In genomic region chr11:46676436-46677158, GRCh38 we compare ENCODE assay signal across 12 cellular contexts. TPM values are rescaled to one million over a fixed set of nuclear protein-coding genes. Genes with fewer than 3 reads are reported as not detected.
DNase-seq lines count a peak whose midpoint lies in the region; ATAC-seq, FAIRE-seq and TF ChIP-seq lines count a peak whose summit lies in the region.
"Had no signal": no experiment of that assay in that cellular context is flagged by ENCODE, and none has a peak within 500 bp of the region (broad histone marks: within the 10 kb centered on the region; RNA-seq: fewer than 3 reads in every experiment).

No MANE protein-coding gene starts in this region.

- H3K4me3 Mint-ChIP-seq in activated CD4-positive, alpha-beta T cell treated with anti-CD3 and anti-CD28 coated beads, Interleukin-2, amount 10 ng/mL, durations not matched to agents 7 days and 5 days, result no peak overlapping the region
- no peak overlapping the region for H3K4me3 Mint-ChIP-seq in activated CD8-positive, alpha-beta T cell treated with anti-CD3 and anti-CD28 coated beads for 36 hours

- intact Hi-C loops in activated CD8-positive, alpha-beta T cell treated with anti-CD3 and anti-CD28 coated beads for 36 hours (cut with micrococcal nuclease), result no loop called here
- intact Hi-C loops in kidney (cut with DNase I), result no loop called here

- TF ChIP-seq CTCF in activated CD8-positive, alpha-beta T cell treated with anti-CD3 and anti-CD28 coated beads for 36 hours (IDR thresholded peaks at IDR 0.05), result no peak
- TF ChIP-seq CTCF in kidney (IDR thresholded peaks at IDR 0.05; ENCODE audit: borderline replicate concordance, extremely low read depth, insufficient read depth) (no peak), suprapubic skin (IDR thresholded peaks at IDR 0.05) (no peak)

- H3K27me3 Mint-ChIP-seq in activated CD4-positive, alpha-beta T cell treated with anti-CD3 and anti-CD28 coated beads, Interleukin-2, amount 10 ng/mL, durations not matched to agents 7 days and 5 days, result no peaks in the 10 kb centered on the region
- H3K27me3 Mint-ChIP-seq in activated CD8-positive, alpha-beta T cell treated with anti-CD3 and anti-CD28 coated beads for 36 hours, result no peaks in the 10 kb centered on the region

- H3K27ac ChIP-seq in kidney (ENCODE audit: low read depth in 2 of 2, low read length in 2 of 2) (no peak overlapping the region), suprapubic skin (peak overlapping the region; percentile 87)

- 73% methylated on average over 15 of the region's 15 CpGs for WGBS in suprapubic skin

- POLR2A ChIA-PET in activated CD4-positive, alpha-beta T cell treated with anti-CD3 and anti-CD28 coated beads, Interleukin-2, amount 10 ng/mL, durations not matched to agents 7 days and 5 days (lab: Charles Lee), result no interaction called here
- POLR2A ChIA-PET in activated CD8-positive, alpha-beta T cell treated with anti-CD3 and anti-CD28 coated beads for 36 hours (lab: Charles Lee), result no interaction called here

- CTCF ChIA-PET in activated CD4-positive, alpha-beta T cell treated with anti-CD3 and anti-CD28 coated beads, Interleukin-2, amount 10 ng/mL, durations not matched to agents 7 days and 5 days (lab: Charles Lee), result interaction anchor here (1.0 to 1.2 kb wide), 2 partner anchors 9 to 75 kb away, joined by 3 to 7 read pairs; no protein-coding TSS in a partner anchor
- CTCF ChIA-PET in activated CD8-positive, alpha-beta T cell treated with anti-CD3 and anti-CD28 coated beads for 36 hours (lab: Charles Lee), result interaction anchor here (0.7 kb wide), 1 partner anchor 17 kb away, joined by 4 read pairs; no protein-coding TSS in a partner anchor

- H3K36me3 ChIP-seq in kidney (ENCODE audit: control insufficient read depth in 1 of 2, insufficient read depth in 2 of 2, low read length in 2 of 2) (peaks cover 27 to 38% of the 10 kb centered on the region in 2 donors), suprapubic skin (peaks cover 78% of the 10 kb centered on the region)

- peaks cover 50% of the 10 kb centered on the region for H3K36me3 Mint-ChIP-seq in activated CD4-positive, alpha-beta T cell treated with anti-CD3 and anti-CD28 coated beads, Interleukin-2, amount 10 ng/mL, durations not matched to agents 7 days and 5 days (ENCODE audit: low read depth)
- H3K36me3 Mint-ChIP-seq in activated CD8-positive, alpha-beta T cell treated with anti-CD3 and anti-CD28 coated beads for 36 hours (ENCODE audit: low read depth), result peaks cover 16% of the 10 kb centered on the region

- peak overlapping the region; percentile 85 for H3K27ac Mint-ChIP-seq in activated CD4-positive, alpha-beta T cell treated with anti-CD3 and anti-CD28 coated beads, Interleukin-2, amount 10 ng/mL, durations not matched to agents 7 days and 5 days
- peak overlapping the region; percentile 12 for H3K27ac Mint-ChIP-seq in activated CD8-positive, alpha-beta T cell treated with anti-CD3 and anti-CD28 coated beads for 36 hours

- no peak for DNase-seq in activated CD4-positive, alpha-beta T cell treated with anti-CD3 and anti-CD28 coated beads, Interleukin-2, amount 10 ng/mL, durations not matched to agents 7 days and 5 days
- no peak for DNase-seq in activated CD4-positive, alpha-beta T cell treated with anti-CD3 and anti-CD28 coated beads, Interleukin-2, amount 50 U/mL, for 48 hours
- DNase-seq in activated CD8-positive, alpha-beta T cell treated with anti-CD3 and anti-CD28 coated beads for 36 hours, result no peak
- DNase-seq in kidney (peak; percentile 46), suprapubic skin (ENCODE audit: low spot score in 2 of 2) (no peak), DMS114 treated with DMSO at 0.1 percent for 48 hours (lab: John Stamatoyannopoulos, UW; ENCODE audit: unreplicated experiment) (no peak)
- DNase-seq: occipital lobe had no signal

- H3K4me1 ChIP-seq in kidney (ENCODE audit: control insufficient read depth in 1 of 2, insufficient read depth in 1 of 2, low read depth in 1 of 2, low read length in 2 of 2), result peaks cover 0 to 22% of the 10 kb centered on the region in 2 donors
- H3K4me1 ChIP-seq in suprapubic skin, result peaks cover 41% of the 10 kb centered on the region

- H3K9me3 ChIP-seq in kidney (ENCODE audit: control insufficient read depth in 1 of 2, low read length in 2 of 2) (no peaks in the 10 kb centered on the region), suprapubic skin (no peaks in the 10 kb centered on the region)

- H3K27me3 ChIP-seq in suprapubic skin, result no peaks in the 10 kb centered on the region

- H3K9me3 Mint-ChIP-seq in activated CD4-positive, alpha-beta T cell treated with anti-CD3 and anti-CD28 coated beads, Interleukin-2, amount 10 ng/mL, durations not matched to agents 7 days and 5 days, result no peaks in the 10 kb centered on the region
- H3K9me3 Mint-ChIP-seq in activated CD8-positive, alpha-beta T cell treated with anti-CD3 and anti-CD28 coated beads for 36 hours, result no peaks in the 10 kb centered on the region

- no peak for FAIRE-seq in kidney (lab: Jason Lieb, UNC)

- no peak for ATAC-seq in activated CD8-positive, alpha-beta T cell treated with anti-CD3 and anti-CD28 coated beads for 36 hours
- ATAC-seq in HG03095 (IDR thresholded peaks at IDR 0.05; ENCODE audit: unreplicated experiment) (no peak), HG03175 (IDR thresholded peaks at IDR 0.05; ENCODE audit: unreplicated experiment) (no peak)
- ATAC-seq: HCT116, Panc1 had no signal

- no peak for TF ChIP-seq EP300 in suprapubic skin (IDR thresholded peaks at IDR 0.05)

- peaks cover 56% of the 10 kb centered on the region for H3K4me1 Mint-ChIP-seq in activated CD4-positive, alpha-beta T cell treated with anti-CD3 and anti-CD28 coated beads, Interleukin-2, amount 10 ng/mL, durations not matched to agents 7 days and 5 days
- peaks cover 49% of the 10 kb centered on the region for H3K4me1 Mint-ChIP-seq in activated CD8-positive, alpha-beta T cell treated with anti-CD3 and anti-CD28 coated beads for 36 hours (ENCODE audit: low read depth)

- H3K9ac ChIP-seq in kidney (ENCODE audit: low read length in 2 of 2), result no peak overlapping the region

- H3K4me3 ChIP-seq in kidney (ENCODE audit: low read length in 2 of 2) (no peak overlapping the region), suprapubic skin (no peak overlapping the region)

- TF ChIP-seq POLR2A in suprapubic skin (IDR thresholded peaks at IDR 0.05), result no peak

RNA-seq across cellular contexts. Expression of gene ARHGAP1, which starts 23.8 kb away (rescaled TPM):
- 10 to 100 TPM; 83.8 to 88.8 TPM for total RNA-seq in activated CD4-positive, alpha-beta T cell treated with anti-CD3 and anti-CD28 coated beads, Interleukin-2, amount 10 ng/mL, durations not matched to agents 7 days and 5 days
- 10 to 100 TPM; 32.7 to 34.5 TPM for total RNA-seq in activated CD8-positive, alpha-beta T cell treated with anti-CD3 and anti-CD28 coated beads for 36 hours
- 137 TPM for total RNA-seq in kidney
- polyA plus RNA-seq in kidney (ENCODE audit: insufficient read depth, low read depth, low replicate concordance), result 35.5 TPM
- 10 to 100 TPM; 53.7 to 72.5 (median 68.5) TPM for total RNA-seq in suprapubic skin

RNA-seq across cellular contexts. Expression of gene ZNF408, which starts 24.2 kb away (rescaled TPM):
- 10 to 100 TPM; 11.7 to 16.3 TPM for total RNA-seq in activated CD4-positive, alpha-beta T cell treated with anti-CD3 and anti-CD28 coated beads, Interleukin-2, amount 10 ng/mL, durations not matched to agents 7 days and 5 days
- total RNA-seq in activated CD8-positive, alpha-beta T cell treated with anti-CD3 and anti-CD28 coated beads for 36 hours, result 1 to 10 TPM; 9.2 to 9.7 TPM
- total RNA-seq in kidney, result 9.7 TPM
- polyA plus RNA-seq in kidney (ENCODE audit: insufficient read depth, low read depth, low replicate concordance), result 7.8 TPM
- 10 to 100 TPM; 11.6 to 25.6 (median 13.7) TPM for total RNA-seq in suprapubic skin

RNA-seq across cellular contexts. Expression of gene F2, which starts 42.4 kb away (rescaled TPM):
- total RNA-seq in activated CD4-positive, alpha-beta T cell treated with anti-CD3 and anti-CD28 coated beads, Interleukin-2, amount 10 ng/mL, durations not matched to agents 7 days and 5 days, result under 1 TPM in 1 of 2 experiments, not detected in 1; 0.15 TPM
- not detected for total RNA-seq in activated CD8-positive, alpha-beta T cell treated with anti-CD3 and anti-CD28 coated beads for 36 hours
- not detected for total RNA-seq in kidney
- not detected for polyA plus RNA-seq in kidney (ENCODE audit: insufficient read depth, low read depth, low replicate concordance)
- total RNA-seq in suprapubic skin, result 1 to 10 TPM in 1 of 4 donors, not detected in 3; 1.6 TPM
- polyA plus RNA-seq: AG04450 had no signal

RNA-seq across cellular contexts. Expression of gene ATG13, which starts 59.2 kb away (rescaled TPM):
- total RNA-seq in activated CD4-positive, alpha-beta T cell treated with anti-CD3 and anti-CD28 coated beads, Interleukin-2, amount 10 ng/mL, durations not matched to agents 7 days and 5 days, result 10 to 100 TPM; 56.8 to 62.1 TPM
- total RNA-seq in activated CD8-positive, alpha-beta T cell treated with anti-CD3 and anti-CD28 coated beads for 36 hours, result 10 to 100 TPM; 53.4 to 61.2 TPM
- total RNA-seq in kidney (73.5 TPM), suprapubic skin (10 to 100 TPM; 68.8 to 94.3 (median 90.2) TPM)
- 40.1 TPM for polyA plus RNA-seq in kidney (ENCODE audit: insufficient read depth, low read depth, low replicate concordance)

RNA-seq across cellular contexts. Expression of gene HARBI1, which starts 59.6 kb away (rescaled TPM):
- total RNA-seq in activated CD4-positive, alpha-beta T cell treated with anti-CD3 and anti-CD28 coated beads, Interleukin-2, amount 10 ng/mL, durations not matched to agents 7 days and 5 days, result 1 to 10 TPM; 6.3 to 6.6 TPM
- total RNA-seq in activated CD8-positive, alpha-beta T cell treated with anti-CD3 and anti-CD28 coated beads for 36 hours, result 1 to 10 TPM; 3.1 to 3.3 TPM
- total RNA-seq in kidney (4.0 TPM), suprapubic skin (1 to 10 TPM; 2.8 to 5.6 (median 3.5) TPM)
- polyA plus RNA-seq in kidney (ENCODE audit: insufficient read depth, low read depth, low replicate concordance), result 2.5 TPM
